ENCODE assay signal across 1 cellular context in the genomic region with DNA sequence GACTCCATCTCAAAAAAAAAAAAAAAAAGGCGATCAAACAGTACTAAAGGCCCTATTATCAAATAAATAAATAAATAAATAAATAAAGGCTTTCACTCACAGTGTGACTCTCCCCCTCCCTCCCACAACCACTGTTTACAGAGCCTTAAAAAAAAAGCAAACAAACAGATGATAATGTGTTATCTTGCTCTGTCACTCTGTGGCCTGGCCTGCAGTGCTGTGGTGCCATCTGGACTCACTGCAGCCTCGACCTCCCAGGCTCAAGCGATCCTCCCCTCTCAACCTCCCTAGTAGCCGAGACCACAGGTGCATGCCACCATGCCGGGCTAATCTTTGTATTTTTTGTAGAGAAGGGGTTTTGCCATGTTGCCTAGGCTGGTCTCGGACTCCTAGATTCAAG.
A peak's percentile ranks its signal among the peaks of the same experiment; 100 is the strongest.
TF ChIP-seq lines count a peak whose summit lies in the region.

No MANE protein-coding gene starts in this region.

TF ChIP-seq in HepG2, 621 proteins besides CTCF, POLR2A, EP300 and RAD21 (continued from another document and continues in another):
- 0 out of 2 replicates have a peak, but pooled peaks have one; percentile 29 for TF ChIP-seq AHDC1 (CRISPR knock-in tag; IDR thresholded peaks at IDR 0.05; ENCODE audit: borderline replicate concordance)
- 0 out of 2 replicates have a peak, but pooled peaks have one; percentile 54 for TF ChIP-seq MAZ (IDR thresholded peaks at IDR 0.05; ENCODE audit: borderline replicate concordance, low read depth, low read length)
- no peak for TF ChIP-seq MAZ (CRISPR knock-in tag; IDR thresholded peaks at IDR 0.05; ENCODE audit: low read depth)
- peak; percentile 38; the same call in 1 of the 2 replicates for TF ChIP-seq SOX5 (CRISPR knock-in tag; IDR thresholded peaks at IDR 0.05; ENCODE audit: borderline replicate concordance)
- TF ChIP-seq, protein P1, sequence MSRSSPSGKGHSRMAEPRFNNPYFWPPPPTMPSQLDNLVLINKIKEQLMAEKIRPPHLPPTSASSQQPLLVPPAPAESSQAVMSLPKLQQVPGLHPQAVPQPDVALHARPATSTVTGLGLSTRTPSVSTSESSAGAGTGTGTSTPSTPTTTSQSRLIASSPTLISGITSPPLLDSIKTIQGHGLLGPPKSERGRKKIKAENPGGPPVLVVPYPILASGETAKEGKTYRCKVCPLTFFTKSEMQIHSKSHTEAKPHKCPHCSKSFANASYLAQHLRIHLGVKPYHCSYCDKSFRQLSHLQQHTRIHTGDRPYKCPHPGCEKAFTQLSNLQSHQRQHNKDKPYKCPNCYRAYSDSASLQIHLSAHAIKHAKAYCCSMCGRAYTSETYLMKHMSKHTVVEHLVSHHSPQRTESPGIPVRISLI (CRISPR knock-in tag; IDR thresholded peaks at IDR 0.05; ENCODE audit: borderline replicate concordance), result peak; percentile 92
- TF ChIP-seq, protein P2, sequence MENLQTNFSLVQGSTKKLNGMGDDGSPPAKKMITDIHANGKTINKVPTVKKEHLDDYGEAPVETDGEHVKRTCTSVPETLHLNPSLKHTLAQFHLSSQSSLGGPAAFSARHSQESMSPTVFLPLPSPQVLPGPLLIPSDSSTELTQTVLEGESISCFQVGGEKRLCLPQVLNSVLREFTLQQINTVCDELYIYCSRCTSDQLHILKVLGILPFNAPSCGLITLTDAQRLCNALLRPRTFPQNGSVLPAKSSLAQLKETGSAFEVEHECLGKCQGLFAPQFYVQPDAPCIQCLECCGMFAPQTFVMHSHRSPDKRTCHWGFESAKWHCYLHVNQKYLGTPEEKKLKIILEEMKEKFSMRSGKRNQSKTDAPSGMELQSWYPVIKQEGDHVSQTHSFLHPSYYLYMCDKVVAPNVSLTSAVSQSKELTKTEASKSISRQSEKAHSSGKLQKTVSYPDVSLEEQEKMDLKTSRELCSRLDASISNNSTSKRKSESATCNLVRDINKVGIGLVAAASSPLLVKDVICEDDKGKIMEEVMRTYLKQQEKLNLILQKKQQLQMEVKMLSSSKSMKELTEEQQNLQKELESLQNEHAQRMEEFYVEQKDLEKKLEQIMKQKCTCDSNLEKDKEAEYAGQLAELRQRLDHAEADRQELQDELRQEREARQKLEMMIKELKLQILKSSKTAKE (CRISPR knock-in tag; IDR thresholded peaks at IDR 0.05; ENCODE audit: borderline replicate concordance), result 0 out of 2 replicates have a peak, but pooled peaks have one; percentile 22
- TF ChIP-seq ATRX (CRISPR knock-in tag; IDR thresholded peaks at IDR 0.05; ENCODE audit: borderline replicate concordance), result no peak
- no peak for TF ChIP-seq ZNF232 (CRISPR knock-in tag; IDR thresholded peaks at IDR 0.05; ENCODE audit: borderline replicate concordance)
- TF ChIP-seq NR2F6 (IDR thresholded peaks at IDR 0.05), result 0 out of 2 replicates have a peak, but pooled peaks have one; percentile 16
- 0 out of 2 replicates have a peak, but pooled peaks have one; percentile 20 for TF ChIP-seq NR2F6 (CRISPR knock-in tag; IDR thresholded peaks at IDR 0.05)
- no peak for TF ChIP-seq TP53 (CRISPR knock-in tag; conservative IDR thresholded peaks at IDR 0.05)
- TF ChIP-seq ZNF280D (CRISPR knock-in tag; IDR thresholded peaks at IDR 0.05), result peak; percentile 86
- TF ChIP-seq ZNF414 (CRISPR knock-in tag; IDR thresholded peaks at IDR 0.05), result no peak
- TF ChIP-seq PAXIP1 (CRISPR knock-in tag; conservative IDR thresholded peaks at IDR 0.05), result peak; percentile 50
- TF ChIP-seq SAP130 (CRISPR knock-in tag; IDR thresholded peaks at IDR 0.05; ENCODE audit: low read depth), result peak; percentile 38; the same call in 1 of the 2 replicates
- no peak for TF ChIP-seq GABPA (IDR thresholded peaks at IDR 0.05; ENCODE audit: low read depth, low read length)
- TF ChIP-seq GABPA (CRISPR knock-in tag; IDR thresholded peaks at IDR 0.05; ENCODE audit: low read depth), result no peak
- TF ChIP-seq HIC2 (CRISPR knock-in tag; IDR thresholded peaks at IDR 0.05; ENCODE audit: low read depth), result peak; percentile 40; the same call in 1 of the 2 replicates
- TF ChIP-seq NCOR1 (IDR thresholded peaks at IDR 0.05; ENCODE audit: borderline replicate concordance, low read length), result peak; percentile 17; the same call in 1 of the 2 replicates
- no peak for TF ChIP-seq REST (IDR thresholded peaks at IDR 0.05; ENCODE audit: borderline replicate concordance in 1 of 2, low read depth in 1 of 2, low read length in 2 of 2)
- peak; percentile 25; the same call in 1 of the 2 replicates for TF ChIP-seq FOSL2 (CRISPR knock-in tag; IDR thresholded peaks at IDR 0.05)
- TF ChIP-seq UBTF (CRISPR knock-in tag; IDR thresholded peaks at IDR 0.05), result no peak
